13 cellular contexts compared by ENCODE assay signal in the genomic region with DNA sequence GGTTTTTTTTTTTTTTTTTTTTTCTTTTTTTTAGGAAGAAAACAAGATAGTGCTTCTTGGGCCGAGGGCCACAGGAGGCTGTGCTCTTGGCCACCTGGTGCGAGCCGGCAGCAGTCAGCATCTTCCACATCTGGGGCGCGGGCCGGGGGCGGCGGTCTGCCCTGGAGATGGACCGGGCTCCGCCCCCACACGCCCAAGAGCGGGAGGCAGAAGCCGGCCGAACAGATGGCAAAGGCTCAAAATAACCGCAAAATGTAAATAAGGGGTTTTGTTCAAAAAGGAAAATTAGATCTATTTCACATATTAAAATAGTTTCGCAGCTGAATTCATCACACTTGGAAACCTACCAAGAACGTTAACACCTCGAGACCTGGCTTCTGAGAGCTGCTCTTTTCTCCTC. TPM values are rescaled to one million over a fixed set of nuclear protein-coding genes. Genes with fewer than 3 reads are reported as not detected.
A peak's percentile ranks its signal among the peaks of the same experiment; 100 is the strongest.
DNase-seq lines count a peak whose midpoint lies in the region; ATAC-seq and TF ChIP-seq lines count a peak whose summit lies in the region.
"Had no signal": no experiment of that assay in that cellular context is flagged by ENCODE, and none has a peak within 500 bp of the region (broad histone marks: within the 10 kb centered on the region; RNA-seq: fewer than 3 reads in every experiment).

No MANE protein-coding gene starts in this region.

- H3K4me3 ChIP-seq in KMS-11 (IDR thresholded peaks at IDR 0.05; ENCODE audit: insufficient read depth, low read depth, low read length), result no peak overlapping the region
- no peak overlapping the region for H3K4me3 ChIP-seq in spleen

- no peaks in the 10 kb centered on the region for H3K36me3 Mint-ChIP-seq in brain

- H3K27me3 ChIP-seq in KMS-11 (ENCODE audit: insufficient read depth, low read depth) (peaks cover 77% of the 10 kb centered on the region), spleen (replicated peaks in 1 of 7) (no peaks in the 10 kb centered on the region)

- intact Hi-C loops in spleen (cut with DNase I; ENCODE audit: low total_unique reads), result no loop called here

- peak overlapping the region; percentile 13; the same call in 1 of the 2 replicates for H3K4me2 ChIP-seq in KMS-11

- WGBS in spleen, 5 donors, result 57 to 78% (median 69%) methylated on average over 18 of the region's 18 CpGs

- TF ChIP-seq CTCF in KMS-11 (conservative IDR thresholded peaks at IDR 0.05; ENCODE audit: low read depth, low read length) (no peak), brain (conservative IDR thresholded peaks at IDR 0.05) (no peak), spleen (IDR thresholded peaks at IDR 0.05 in 8 of 11, conservative IDR thresholded peaks at IDR 0.05 in 3 of 11) (no peak)

- no peaks in the 10 kb centered on the region for H4K20me1 ChIP-seq in KMS-11 (ENCODE audit: insufficient read depth)

- no peaks in the 10 kb centered on the region for H3K9me3 ChIP-seq in spleen

- TF ChIP-seq POLR2A in spleen (IDR thresholded peaks at IDR 0.05), result no peak

- no peaks in the 10 kb centered on the region for H3K79me2 ChIP-seq in KMS-11 (ENCODE audit: insufficient read depth, low read depth)

- H3K27ac Mint-ChIP-seq in brain, result peak overlapping the region in 3 of 5 experiments; percentile 41 to 89 (median 87)

- H3K36me3 ChIP-seq in KMS-11 (ENCODE audit: insufficient read depth) (no peaks in the 10 kb centered on the region), spleen (peaks cover 0 to 99% (median 13%) of the 10 kb centered on the region in 6 donors)

- H3K4me3 Mint-ChIP-seq in brain, result no peak overlapping the region
- H3K4me3 Mint-ChIP-seq: CD4-positive, CD25-positive, alpha-beta regulatory T cell had no signal

- H3K27ac ChIP-seq in KMS-11, result no peak overlapping the region
- peak overlapping the region in 7 of 8 donors; percentile 72 to 89 (median 81) for H3K27ac ChIP-seq in spleen

- no peaks in the 10 kb centered on the region for H3K9me3 Mint-ChIP-seq in brain
- H3K9me3 Mint-ChIP-seq: CD4-positive, CD25-positive, alpha-beta regulatory T cell had no signal

- H3K4me1 ChIP-seq in KMS-11 (ENCODE audit: low read depth, poor library complexity, severe bottlenecking) (peaks cover 9% of the 10 kb centered on the region), spleen (peaks cover 5 to 79% (median 44%) of the 10 kb centered on the region in 6 donors)

- DNase-seq in iris pigment epithelial cell (ENCODE audit: low read depth), result peak; percentile 78
- DNase-seq in spleen, result peak; percentile 71
- no peak for DNase-seq in midbrain (lab: John Stamatoyannopoulos, UW)
- DNase-seq: activated CD4-positive, alpha-beta T cell treated with anti-CD3 and anti-CD28 coated beads, Interleukin-2, amount 50 U/mL, for 4 hours; CD4-positive, CD25-positive, alpha-beta regulatory T cell; MM.1S; NCI-H510A; SW 1271 had no signal

- H3K27me3 Mint-ChIP-seq in brain, result no peaks in the 10 kb centered on the region
- H3K27me3 Mint-ChIP-seq: CD4-positive, CD25-positive, alpha-beta regulatory T cell had no signal

- H3K9ac ChIP-seq in KMS-11, result no peak overlapping the region

- no peak for ATAC-seq in HG02678 (IDR thresholded peaks at IDR 0.05; ENCODE audit: unreplicated experiment)
- no peak for ATAC-seq in HG03457 (IDR thresholded peaks at IDR 0.05; ENCODE audit: unreplicated experiment)
- no peak for ATAC-seq in GM18861 (IDR thresholded peaks at IDR 0.05; ENCODE audit: unreplicated experiment)

- H3K4me1 Mint-ChIP-seq in brain, result peaks cover 49% of the 10 kb centered on the region
- H3K4me1 Mint-ChIP-seq: CD4-positive, CD25-positive, alpha-beta regulatory T cell had no signal

- no peak overlapping the region for H2AFZ ChIP-seq in KMS-11 (ENCODE audit: low read depth)

RNA-seq across cellular contexts. Expression of a gene that starts 51.5 kb away (rescaled TPM):
- polyA plus RNA-seq in brain (ENCODE audit: insufficient read depth, low read depth, low replicate concordance) (80.4 TPM), spleen (10 to 100 TPM; 28.0 to 45.3 (median 35.0) TPM)
- total RNA-seq in spleen, result 10 to 100 TPM; 32.3 to 45.8 (median 34.0) TPM
